Comparison of ENCODE assay signal across 1 cellular context in genomic region chr3:183883291-183884096, GRCh38.
TF ChIP-seq lines count a peak whose summit lies in the region.

No MANE protein-coding gene starts in this region.

TF ChIP-seq in HepG2, 621 proteins besides CTCF, POLR2A, EP300 and RAD21:
- TF ChIP-seq ZNF280D (CRISPR knock-in tag; IDR thresholded peaks at IDR 0.05) (0 out of 2 replicates have a peak, but pooled peaks have one; percentile 5), ZC3H4 (CRISPR knock-in tag; IDR thresholded peaks at IDR 0.05; ENCODE audit: borderline replicate concordance) (no peak), SAP130 (CRISPR knock-in tag; IDR thresholded peaks at IDR 0.05; ENCODE audit: low read depth) (peak; percentile 22; the same call in 1 of the 2 replicates), HES4 (CRISPR knock-in tag; IDR thresholded peaks at IDR 0.05; ENCODE audit: borderline replicate concordance) (no peak), DZIP1 (CRISPR knock-in tag; IDR thresholded peaks at IDR 0.05) (no peak)
